9 cellular contexts compared by ENCODE assay signal in genomic region chr5:90135979-90136378, GRCh38.
DNase-seq lines count a peak whose midpoint lies in the region; ATAC-seq, FAIRE-seq and TF ChIP-seq lines count a peak whose summit lies in the region.
"Had no signal": no experiment of that assay in that cellular context is flagged by ENCODE, and none has a peak within 500 bp of the region (broad histone marks: within the 10 kb centered on the region; RNA-seq: fewer than 3 reads in every experiment).

No MANE protein-coding gene starts in this region.

- no peaks in the 10 kb centered on the region for H3K27me3 ChIP-seq in astrocyte (ENCODE audit: insufficient read depth, low read length)

- no peak overlapping the region for H3K4me2 ChIP-seq in astrocyte (ENCODE audit: low read length)

- no peak overlapping the region for H3K27ac Mint-ChIP-seq in astrocyte (ENCODE audit: unreplicated experiment)

- DNase-seq in DMS53 treated with DMSO at 0.1 percent for 48 hours (lab: John Stamatoyannopoulos, UW; ENCODE audit: unreplicated experiment) (peak; percentile 45), HFF-Myc (ENCODE audit: extremely low read depth, low read depth) (no peak), astrocyte (ENCODE audit: low read depth) (no peak), myocyte (ENCODE audit: low read depth) (peak; percentile 93), NCI-H2107 (lab: John Stamatoyannopoulos, UW) (no peak)
- DNase-seq: stimulated activated naive CD4-positive, alpha-beta T cell had no signal

- H3K4me3 ChIP-seq in HFF-Myc (replicated peaks; ENCODE audit: low read depth, low read length) = no peak overlapping the region
- H3K4me3 ChIP-seq in astrocyte (ENCODE audit: insufficient read depth, low read depth, low read length) = no peak overlapping the region

- no peaks in the 10 kb centered on the region for H3K9me3 ChIP-seq in astrocyte (ENCODE audit: insufficient read depth, low read depth, low read length)

- no peak overlapping the region for H3K4me3 Mint-ChIP-seq in astrocyte (ENCODE audit: unreplicated experiment)

- H3K79me2 ChIP-seq in astrocyte (ENCODE audit: insufficient read depth, low read length) = no peaks in the 10 kb centered on the region

- ATAC-seq in GM19328 (IDR thresholded peaks at IDR 0.05; ENCODE audit: unreplicated experiment) (no peak), GM21515 (IDR thresholded peaks at IDR 0.05; ENCODE audit: unreplicated experiment) (no peak), HG02642 (IDR thresholded peaks at IDR 0.05; ENCODE audit: poor library complexity, unreplicated experiment) (no peak)

- H3K27ac ChIP-seq in astrocyte (ENCODE audit: low read depth, low read length) = no peak overlapping the region

- H3K4me1 Mint-ChIP-seq in astrocyte (ENCODE audit: low read depth, unreplicated experiment) = peaks cover 6% of the 10 kb centered on the region

- peaks cover 3% of the 10 kb centered on the region for H3K9me3 Mint-ChIP-seq in astrocyte (ENCODE audit: unreplicated experiment)

- H3K36me3 Mint-ChIP-seq in astrocyte (ENCODE audit: low read depth, unreplicated experiment) = no peaks in the 10 kb centered on the region

- H3K27me3 Mint-ChIP-seq in astrocyte (ENCODE audit: low read depth, unreplicated experiment) = no peaks in the 10 kb centered on the region

- peaks cover 16% of the 10 kb centered on the region for H3K4me1 ChIP-seq in astrocyte (ENCODE audit: insufficient read depth, low read length)

- no peaks in the 10 kb centered on the region for H4K20me1 ChIP-seq in astrocyte (ENCODE audit: insufficient read depth, low read length)

- H3K36me3 ChIP-seq in astrocyte (ENCODE audit: insufficient read depth, low read length) = no peaks in the 10 kb centered on the region

- FAIRE-seq in astrocyte (lab: Jason Lieb, UNC) = no peak

- no peak overlapping the region for H3K9ac ChIP-seq in astrocyte (ENCODE audit: low read length)

- no peak overlapping the region for H2AFZ ChIP-seq in astrocyte (ENCODE audit: low read depth, low read length)

- TF ChIP-seq CTCF in HFF-Myc (IDR thresholded peaks at IDR 0.05; ENCODE audit: low read depth, low read length, missing control alignments) (peak; percentile 13), astrocyte (IDR thresholded peaks at IDR 0.05; ENCODE audit: insufficient read depth, low read depth, low read length) (peak; percentile 7)

Comparison
In these comparisons a context has a peak if more than half of its experiments do, and no peak if none do; other contexts are left out.
1. DNase-seq: peak in DMS53 treated with DMSO at 0.1 percent for 48 hours (single experiment) and myocyte (single experiment); none in HFF-Myc (single experiment), astrocyte (single experiment) and NCI-H2107 (single experiment).